ENCODE assay signal across 26 cellular contexts in the genomic region with DNA sequence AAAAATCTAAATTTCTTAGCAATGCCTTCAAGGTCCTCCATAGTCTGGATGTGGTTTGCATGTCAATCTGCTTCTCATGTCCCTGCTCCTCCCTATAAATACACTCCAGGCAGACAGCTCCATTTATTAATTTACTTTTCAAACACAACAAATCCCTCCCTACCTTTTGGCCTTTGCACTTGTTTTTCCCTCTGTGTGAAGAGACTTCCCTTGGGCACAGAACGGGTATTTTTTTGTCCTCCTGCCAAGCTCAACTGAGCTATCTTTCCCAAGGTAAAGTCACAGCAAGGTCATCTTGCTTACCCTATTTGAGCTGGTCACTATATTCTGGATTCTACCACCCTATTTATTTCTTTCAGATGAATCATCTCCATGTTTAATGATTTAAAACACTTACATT.
"Had no signal": no experiment of that assay in that cellular context is flagged by ENCODE, and none has a peak within 500 bp of the region (broad histone marks: within the 10 kb centered on the region; RNA-seq: fewer than 3 reads in every experiment).

No MANE protein-coding gene starts in this region.

- DNase-seq: activated CD4-positive, alpha-beta T cell treated with anti-CD3 and anti-CD28 coated beads for 1 hour; activated CD4-positive, alpha-beta T cell treated with anti-CD3 and anti-CD28 coated beads, Interleukin-2, amount 50 U/mL, for 1 hour; activated CD8-positive, alpha-beta T cell treated with anti-CD3 and anti-CD28 coated beads for 36 hours; activated gamma-delta T cell treated with Interleukin-2 at 50 U/mL for 16 hours; activated naive CD4-positive, alpha-beta T cell treated with anti-CD3 and anti-CD28 coated beads, Interleukin-2, amount 50 U/mL, for 16 hours; activated T-cell treated with anti-CD3 and anti-CD28 coated beads, Interleukin-2, amount 50 U/mL, for 4 hours; amniotic stem cell; endodermal cell; foreskin fibroblast; head of caudate nucleus; naive B cell; nephron progenitor cell; ovary; stimulated activated CD4-positive, alpha-beta T cell treated with anti-CD3 and anti-CD28 coated beads, Interleukin-15, amount 100 ng/mL, for 24 hours; stimulated activated CD4-positive, alpha-beta T cell treated with anti-CD3 and anti-CD28 coated beads, Interleukin-2, amount 100 ng/mL, for 24 hours; stimulated activated naive B cell treated with anti-CD40 and anti-IgM and Interleukin-4, amounts not matched to agents 10 μg/mL and 1 μg/mL and 100 μg/mL, for 72 hours; stomach; T-helper 17 cell; T1000; thyroid gland; upper lobe of left lung had no signal

- H3K36me3 ChIP-seq: breast epithelium, ovary, stomach, thyroid gland, upper lobe of left lung, vagina had no signal

- H3K4me3 ChIP-seq: breast epithelium, ovary, stomach, thyroid gland, upper lobe of left lung, vagina had no signal

- FAIRE-seq: astrocyte had no signal

- ATAC-seq: activated CD8-positive, alpha-beta T cell treated with anti-CD3 and anti-CD28 coated beads for 36 hours; activated T-cell treated with anti-CD3 and anti-CD28 coated beads, Interleukin-2, amount 50 U/mL, for 4 hours; activated T-helper 17 cell treated with anti-CD3 and anti-CD28 coated beads, Interleukin-2, amount 50 U/mL, for 72 hours; esophagus mucosa; stimulated activated naive B cell treated with anti-CD40 and anti-IgM and Interleukin-4, amounts not matched to agents 10 μg/mL and 1 μg/mL and 100 μg/mL, for 72 hours; T-helper 17 cell had no signal

- H3K27me3 ChIP-seq: breast epithelium, ovary, stomach, thyroid gland, upper lobe of left lung, vagina had no signal

- H3K27ac ChIP-seq: breast epithelium, ovary, stomach, thyroid gland, upper lobe of left lung, vagina had no signal

- H3K4me1 ChIP-seq: breast epithelium, thyroid gland, upper lobe of left lung, vagina had no signal

- H3K9me3 ChIP-seq: breast epithelium, ovary, stomach, thyroid gland, upper lobe of left lung, vagina had no signal
